Comparison of ENCODE assay signal across 8 cellular contexts in the genomic region with DNA sequence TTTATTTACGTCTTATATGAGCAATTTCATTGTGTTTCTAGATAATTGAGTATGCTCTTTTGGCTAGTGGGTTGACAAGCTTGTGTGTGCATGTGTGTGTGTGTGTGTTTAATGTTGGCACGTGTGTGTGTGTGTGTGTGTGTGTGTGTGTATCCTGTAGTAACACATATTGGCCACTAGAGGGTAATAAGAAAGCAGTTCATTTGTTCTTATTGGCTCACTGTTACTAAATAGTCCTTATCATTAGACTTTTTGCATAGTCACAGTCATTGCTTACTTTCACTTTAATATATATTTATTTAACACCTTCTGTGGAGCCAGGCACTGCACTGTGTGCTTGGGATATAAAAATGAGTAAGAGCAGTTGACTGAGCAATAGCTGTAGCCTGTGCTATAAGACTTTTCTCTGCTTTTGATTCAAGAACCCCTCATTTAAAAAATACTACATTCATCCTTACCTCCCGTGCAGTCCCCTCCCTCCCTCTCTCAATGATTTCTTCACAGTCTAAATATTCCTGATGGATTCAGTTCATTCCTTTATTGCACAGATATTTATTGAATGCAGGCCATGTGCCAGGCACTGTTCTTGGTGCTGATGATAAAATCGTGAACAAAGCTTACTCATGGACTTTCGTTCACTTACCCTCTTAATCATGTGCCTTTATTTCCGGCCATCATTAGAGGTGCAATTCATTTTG.
DNase-seq lines count a peak whose midpoint lies in the region; ATAC-seq and TF ChIP-seq lines count a peak whose summit lies in the region.

No MANE protein-coding gene starts in this region.

- no peak for ATAC-seq in GM19397 (IDR thresholded peaks at IDR 0.05; ENCODE audit: unreplicated experiment)

- DNase-seq in NCI-H345 (lab: John Stamatoyannopoulos, UW) (peak; percentile 14), NCI-H345 treated with DMSO at 0.1 percent for 48 hours (lab: John Stamatoyannopoulos, UW; ENCODE audit: unreplicated experiment) (no peak), HT-29 (ENCODE audit: low spot score) (peak; percentile 34), SKM-1 (lab: John Stamatoyannopoulos, UW; ENCODE audit: unreplicated experiment) (peak; percentile 30), epithelial cell of proximal tubule (ENCODE audit: low read depth) (no peak), neural crest cell (ENCODE audit: low read depth, low spot score) (no peak)
- DNase-seq in activated effector memory CD4-positive, alpha-beta T cell treated with anti-CD3 and anti-CD28 coated beads, Interleukin-2, amount 50 U/mL, for 16 hours = no peak

- H3K4me3 ChIP-seq in epithelial cell of proximal tubule (ENCODE audit: low read depth, low read length) = peak overlapping the region; percentile 7

- H3K4me1 Mint-ChIP-seq in neural crest cell = peaks cover 47% of the 10 kb centered on the region

- H3K9me3 Mint-ChIP-seq in neural crest cell = no peaks in the 10 kb centered on the region

- peaks cover 8% of the 10 kb centered on the region for H3K36me3 Mint-ChIP-seq in neural crest cell (ENCODE audit: low read depth)

- H3K4me3 Mint-ChIP-seq in neural crest cell = peak overlapping the region; percentile 25

- TF ChIP-seq CTCF in epithelial cell of proximal tubule (conservative IDR thresholded peaks at IDR 0.05; ENCODE audit: low read depth, low read length) = peak; percentile 77
- peak; percentile 65 for TF ChIP-seq CTCF in neural crest cell (conservative IDR thresholded peaks at IDR 0.05)

- no peaks in the 10 kb centered on the region for H3K27me3 Mint-ChIP-seq in neural crest cell (ENCODE audit: low read depth)

- H3K27ac Mint-ChIP-seq in neural crest cell (ENCODE audit: unreplicated experiment) = no peak overlapping the region

Comparison
In these comparisons a context has a peak if more than half of its experiments do, and no peak if none do; other contexts are left out.
1. DNase-seq: peak in NCI-H345 (single experiment), HT-29 (single experiment) and SKM-1 (single experiment); none in NCI-H345 treated with DMSO at 0.1 percent for 48 hours (single experiment), epithelial cell of proximal tubule (single experiment), neural crest cell (single experiment) and activated effector memory CD4-positive, alpha-beta T cell treated with anti-CD3 and anti-CD28 coated beads, Interleukin-2, amount 50 U/mL, for 16 hours (single experiment).